8 cellular contexts compared by ENCODE assay signal in the genomic region with DNA sequence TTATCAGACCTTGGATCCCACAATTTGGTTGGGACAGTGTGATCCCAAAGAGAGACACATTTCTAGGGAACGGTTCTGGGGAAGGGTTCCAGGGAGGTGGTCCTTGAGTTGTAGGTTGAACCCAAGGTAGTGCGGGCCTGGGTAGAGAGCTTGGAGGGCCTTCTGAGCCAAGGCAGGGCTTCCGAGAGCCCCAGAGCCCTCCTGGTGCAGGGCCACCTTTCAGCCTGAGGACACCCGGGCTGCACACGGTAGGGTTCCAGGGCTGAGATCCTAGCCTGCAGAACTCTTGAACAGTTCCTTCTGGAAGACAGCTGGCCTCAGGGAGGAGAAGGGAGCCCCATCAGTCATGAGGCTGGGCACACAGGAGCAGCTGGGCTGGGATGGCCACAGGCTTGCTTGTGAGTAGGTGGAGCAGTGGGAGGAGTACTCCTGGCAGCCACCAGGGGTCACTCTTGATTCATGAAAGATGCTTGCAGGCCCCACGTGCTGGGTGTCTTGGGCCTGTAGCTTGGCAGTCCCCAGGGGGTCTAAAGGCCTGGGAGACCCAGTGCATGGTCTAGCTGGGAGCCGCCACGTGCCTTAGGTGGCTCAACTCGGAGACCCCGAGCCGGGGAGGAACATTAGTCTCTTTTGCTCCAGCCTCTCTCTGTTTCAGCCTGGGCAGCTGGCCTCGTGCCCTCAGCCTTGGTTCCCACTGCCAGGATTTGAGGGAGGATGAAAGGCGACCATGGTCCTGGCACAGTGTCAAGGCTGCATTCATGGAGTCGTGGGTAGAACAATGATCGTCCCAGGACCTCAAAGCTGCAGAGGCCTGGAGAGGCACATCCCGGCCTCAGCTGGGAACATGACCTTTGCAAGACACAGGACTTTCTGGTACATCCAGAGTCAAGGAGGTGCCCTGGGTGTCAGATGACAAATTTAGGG.
DNase-seq lines count a peak whose midpoint lies in the region; ATAC-seq, FAIRE-seq and TF ChIP-seq lines count a peak whose summit lies in the region.

No MANE protein-coding gene starts in this region.

- peaks cover 10% of the 10 kb centered on the region; the same call in 1 of the 2 replicates for H3K9me3 ChIP-seq in DOHH2 (ENCODE audit: control insufficient read depth, insufficient read depth, low read length)
- no peaks in the 10 kb centered on the region for H3K9me3 ChIP-seq in Karpas-422 (ENCODE audit: low read length)
- H3K9me3 ChIP-seq in osteoblast (ENCODE audit: low read depth, low read length), result peaks cover 2% of the 10 kb centered on the region

- H3F3A ChIP-seq in DOHH2 (ENCODE audit: control insufficient read depth, insufficient read depth), result peaks cover 6% of the 10 kb centered on the region; the same call in 1 of the 2 replicates

- H3K27ac ChIP-seq in DOHH2 (ENCODE audit: low read depth, low read length) (no peak overlapping the region), Karpas-422 (ENCODE audit: low read length) (no peak overlapping the region), osteoblast (ENCODE audit: low read depth, low read length) (no peak overlapping the region)

- H3K36me3 Mint-ChIP-seq in activated T-helper 17 cell treated with anti-CD3 and anti-CD28 coated beads, Interleukin-2, amount 50 U/mL, for 72 hours (ENCODE audit: low read depth), result no peaks in the 10 kb centered on the region
- no peaks in the 10 kb centered on the region for H3K36me3 Mint-ChIP-seq in type B pancreatic cell

- DNase-seq in Karpas-422, result peak; percentile 92
- DNase-seq in RCC 7860 (ENCODE audit: low spot score), result peak; percentile 31
- DNase-seq in frontal cortex (ENCODE audit: low spot score in 2 of 2), result peak; percentile 34 to 62
- peak; percentile 91 for DNase-seq in osteoblast (ENCODE audit: insufficient read length, low spot score, missing footprints)
- peak; percentile 82 for DNase-seq in type B pancreatic cell (ENCODE audit: extremely low spot score, unreplicated experiment)

- no peak overlapping the region for H3K27ac Mint-ChIP-seq in activated T-helper 17 cell treated with anti-CD3 and anti-CD28 coated beads, Interleukin-2, amount 50 U/mL, for 72 hours
- H3K27ac Mint-ChIP-seq in type B pancreatic cell, result no peak overlapping the region

- H2AFZ ChIP-seq in Karpas-422 (ENCODE audit: low read length), result no peak overlapping the region
- no peak overlapping the region for H2AFZ ChIP-seq in osteoblast (ENCODE audit: low read length)

- H4K20me1 ChIP-seq in DOHH2 (ENCODE audit: control insufficient read depth, insufficient read depth, low read depth, low read length) (no peaks in the 10 kb centered on the region), Karpas-422 (ENCODE audit: insufficient read depth, low read depth, low read length) (no peaks in the 10 kb centered on the region), osteoblast (ENCODE audit: insufficient read depth, low read length) (no peaks in the 10 kb centered on the region)

- H3K4me3 Mint-ChIP-seq in activated T-helper 17 cell treated with anti-CD3 and anti-CD28 coated beads, Interleukin-2, amount 50 U/mL, for 72 hours, result no peak overlapping the region
- H3K4me3 Mint-ChIP-seq in type B pancreatic cell, result no peak overlapping the region

- H3K4me1 ChIP-seq in DOHH2 (ENCODE audit: control insufficient read depth, low read length) (no peaks in the 10 kb centered on the region), Karpas-422 (ENCODE audit: low read length) (no peaks in the 10 kb centered on the region), osteoblast (ENCODE audit: insufficient read depth, low read length) (no peaks in the 10 kb centered on the region)

- H3K79me2 ChIP-seq in DOHH2 (ENCODE audit: control insufficient read depth, low read length) (no peaks in the 10 kb centered on the region), Karpas-422 (ENCODE audit: low read length) (no peaks in the 10 kb centered on the region), osteoblast (ENCODE audit: insufficient read depth, low read length) (no peaks in the 10 kb centered on the region)

- H3K4me2 ChIP-seq in DOHH2 (ENCODE audit: low read length) (no peak overlapping the region), Karpas-422 (ENCODE audit: low read depth, low read length, poor library complexity, severe bottlenecking) (no peak overlapping the region), osteoblast (ENCODE audit: insufficient read depth, low read length) (no peak overlapping the region)

- H3K27me3 Mint-ChIP-seq in activated T-helper 17 cell treated with anti-CD3 and anti-CD28 coated beads, Interleukin-2, amount 50 U/mL, for 72 hours, result peaks cover 7% of the 10 kb centered on the region
- peaks cover 10% of the 10 kb centered on the region for H3K27me3 Mint-ChIP-seq in type B pancreatic cell

- peak; percentile 97 for TF ChIP-seq CTCF in DOHH2 (IDR thresholded peaks at IDR 0.05; ENCODE audit: low read depth, low read length, poor library complexity, severe bottlenecking)
- TF ChIP-seq CTCF in osteoblast (IDR thresholded peaks at IDR 0.05; ENCODE audit: extremely low read depth, low read depth, low read length), result peak; percentile 79
- TF ChIP-seq CTCF in type B pancreatic cell (conservative IDR thresholded peaks at IDR 0.05), result peak; percentile 94

- FAIRE-seq in RCC 7860 (lab: Jason Lieb, UNC) (no peak), frontal cortex (lab: Jason Lieb, UNC) (no peak)

- H3K4me1 Mint-ChIP-seq in activated T-helper 17 cell treated with anti-CD3 and anti-CD28 coated beads, Interleukin-2, amount 50 U/mL, for 72 hours, result no peaks in the 10 kb centered on the region
- H3K4me1 Mint-ChIP-seq in type B pancreatic cell (ENCODE audit: unreplicated experiment), result peaks cover 14% of the 10 kb centered on the region

- no peak overlapping the region for H3K9ac ChIP-seq in Karpas-422 (ENCODE audit: low read length)

- peak; percentile 67 for ATAC-seq in GM21717 (IDR thresholded peaks at IDR 0.05; ENCODE audit: unreplicated experiment)
- peak; percentile 70 for ATAC-seq in activated T-helper 17 cell treated with anti-CD3 and anti-CD28 coated beads, Interleukin-2, amount 50 U/mL, for 72 hours (replicated peaks)

- H3K36me3 ChIP-seq in DOHH2 (ENCODE audit: control insufficient read depth, low read length) (no peaks in the 10 kb centered on the region), Karpas-422 (ENCODE audit: insufficient read depth, low read length) (no peaks in the 10 kb centered on the region), osteoblast (ENCODE audit: insufficient read depth, low read length) (no peaks in the 10 kb centered on the region)

- no peaks in the 10 kb centered on the region for H3K9me3 Mint-ChIP-seq in activated T-helper 17 cell treated with anti-CD3 and anti-CD28 coated beads, Interleukin-2, amount 50 U/mL, for 72 hours
- H3K9me3 Mint-ChIP-seq in type B pancreatic cell, result peaks cover 7% of the 10 kb centered on the region

- H3K9me2 ChIP-seq in DOHH2 (replicated peaks; ENCODE audit: control insufficient read depth, low read length), result no peaks in the 10 kb centered on the region
- H3K9me2 ChIP-seq in Karpas-422 (replicated peaks; ENCODE audit: insufficient read depth, low read length), result no peaks in the 10 kb centered on the region

- H3K4me3 ChIP-seq in DOHH2 (ENCODE audit: low read length) (no peak overlapping the region), Karpas-422 (ENCODE audit: low read length) (no peak overlapping the region), osteoblast (ENCODE audit: insufficient read depth, low read length) (no peak overlapping the region)

- H3K27me3 ChIP-seq in DOHH2 (ENCODE audit: control insufficient read depth, low read length) (no peaks in the 10 kb centered on the region), Karpas-422 (ENCODE audit: low read length) (no peaks in the 10 kb centered on the region), osteoblast (ENCODE audit: insufficient read depth, low read length) (no peaks in the 10 kb centered on the region)

Comparison
In these comparisons a context has a peak if more than half of its experiments do, and no peak if none do; other contexts are left out.
1. DNase-seq: peak in every context shown above with its lines; median percentile 92 in Karpas-422; 91 in osteoblast; 82 in type B pancreatic cell; 48 in frontal cortex; 31 in RCC 7860.